ENCODE assay signal across 1 cellular context in genomic region chr18:23341383-23341782, GRCh38.
TF ChIP-seq lines count a peak whose summit lies in the region.

No MANE protein-coding gene starts in this region.

TF ChIP-seq in GM23338, 12 proteins besides CTCF, POLR2A, EP300 and RAD21 (continued from another document):
- TF ChIP-seq REST (IDR thresholded peaks at IDR 0.05; ENCODE audit: unreplicated experiment) = no peak
- TF ChIP-seq POLR2AphosphoS5 (IDR thresholded peaks at IDR 0.05; ENCODE audit: low read depth) = no peak
- TF ChIP-seq, protein P1, sequence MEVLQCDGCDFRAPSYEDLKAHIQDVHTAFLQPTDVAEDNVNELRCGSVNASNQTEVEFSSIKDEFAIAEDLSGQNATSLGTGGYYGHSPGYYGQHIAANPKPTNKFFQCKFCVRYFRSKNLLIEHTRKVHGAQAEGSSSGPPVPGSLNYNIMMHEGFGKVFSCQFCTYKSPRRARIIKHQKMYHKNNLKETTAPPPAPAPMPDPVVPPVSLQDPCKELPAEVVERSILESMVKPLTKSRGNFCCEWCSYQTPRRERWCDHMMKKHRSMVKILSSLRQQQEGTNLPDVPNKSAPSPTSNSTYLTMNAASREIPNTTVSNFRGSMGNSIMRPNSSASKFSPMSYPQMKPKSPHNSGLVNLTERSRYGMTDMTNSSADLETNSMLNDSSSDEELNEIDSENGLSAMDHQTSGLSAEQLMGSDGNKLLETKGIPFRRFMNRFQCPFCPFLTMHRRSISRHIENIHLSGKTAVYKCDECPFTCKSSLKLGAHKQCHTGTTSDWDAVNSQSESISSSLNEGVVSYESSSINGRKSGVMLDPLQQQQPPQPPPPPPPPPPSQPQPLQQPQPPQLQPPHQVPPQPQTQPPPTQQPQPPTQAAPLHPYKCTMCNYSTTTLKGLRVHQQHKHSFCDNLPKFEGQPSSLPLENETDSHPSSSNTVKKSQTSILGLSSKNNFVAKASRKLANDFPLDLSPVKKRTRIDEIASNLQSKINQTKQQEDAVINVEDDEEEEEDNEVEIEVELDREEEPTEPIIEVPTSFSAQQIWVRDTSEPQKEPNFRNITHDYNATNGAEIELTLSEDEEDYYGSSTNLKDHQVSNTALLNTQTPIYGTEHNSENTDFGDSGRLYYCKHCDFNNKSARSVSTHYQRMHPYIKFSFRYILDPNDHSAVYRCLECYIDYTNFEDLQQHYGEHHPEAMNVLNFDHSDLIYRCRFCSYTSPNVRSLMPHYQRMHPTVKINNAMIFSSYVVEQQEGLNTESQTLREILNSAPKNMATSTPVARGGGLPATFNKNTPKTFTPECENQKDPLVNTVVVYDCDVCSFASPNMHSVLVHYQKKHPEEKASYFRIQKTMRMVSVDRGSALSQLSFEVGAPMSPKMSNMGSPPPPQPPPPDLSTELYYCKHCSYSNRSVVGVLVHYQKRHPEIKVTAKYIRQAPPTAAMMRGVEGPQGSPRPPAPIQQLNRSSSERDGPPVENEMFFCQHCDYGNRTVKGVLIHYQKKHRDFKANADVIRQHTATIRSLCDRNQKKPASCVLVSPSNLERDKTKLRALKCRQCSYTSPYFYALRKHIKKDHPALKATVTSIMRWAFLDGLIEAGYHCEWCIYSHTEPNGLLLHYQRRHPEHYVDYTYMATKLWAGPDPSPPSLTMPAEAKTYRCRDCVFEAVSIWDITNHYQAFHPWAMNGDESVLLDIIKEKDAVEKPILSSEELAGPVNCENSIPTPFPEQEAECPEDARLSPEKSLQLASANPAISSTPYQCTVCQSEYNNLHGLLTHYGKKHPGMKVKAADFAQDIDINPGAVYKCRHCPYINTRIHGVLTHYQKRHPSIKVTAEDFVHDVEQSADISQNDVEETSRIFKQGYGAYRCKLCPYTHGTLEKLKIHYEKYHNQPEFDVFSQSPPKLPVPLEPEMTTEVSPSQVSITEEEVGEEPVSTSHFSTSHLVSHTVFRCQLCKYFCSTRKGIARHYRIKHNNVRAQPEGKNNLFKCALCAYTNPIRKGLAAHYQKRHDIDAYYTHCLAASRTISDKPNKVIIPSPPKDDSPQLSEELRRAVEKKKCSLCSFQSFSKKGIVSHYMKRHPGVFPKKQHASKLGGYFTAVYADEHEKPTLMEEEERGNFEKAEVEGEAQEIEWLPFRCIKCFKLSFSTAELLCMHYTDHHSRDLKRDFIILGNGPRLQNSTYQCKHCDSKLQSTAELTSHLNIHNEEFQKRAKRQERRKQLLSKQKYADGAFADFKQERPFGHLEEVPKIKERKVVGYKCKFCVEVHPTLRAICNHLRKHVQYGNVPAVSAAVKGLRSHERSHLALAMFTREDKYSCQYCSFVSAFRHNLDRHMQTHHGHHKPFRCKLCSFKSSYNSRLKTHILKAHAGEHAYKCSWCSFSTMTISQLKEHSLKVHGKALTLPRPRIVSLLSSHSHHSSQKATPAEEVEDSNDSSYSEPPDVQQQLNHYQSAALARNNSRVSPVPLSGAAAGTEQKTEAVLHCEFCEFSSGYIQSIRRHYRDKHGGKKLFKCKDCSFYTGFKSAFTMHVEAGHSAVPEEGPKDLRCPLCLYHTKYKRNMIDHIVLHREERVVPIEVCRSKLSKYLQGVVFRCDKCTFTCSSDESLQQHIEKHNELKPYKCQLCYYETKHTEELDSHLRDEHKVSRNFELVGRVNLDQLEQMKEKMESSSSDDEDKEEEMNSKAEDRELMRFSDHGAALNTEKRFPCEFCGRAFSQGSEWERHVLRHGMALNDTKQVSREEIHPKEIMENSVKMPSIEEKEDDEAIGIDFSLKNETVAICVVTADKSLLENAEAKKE (CRISPR knock-in tag; IDR thresholded peaks at IDR 0.05) = no peak
- TF ChIP-seq EZH2phosphoT487 (IDR thresholded peaks at IDR 0.05; ENCODE audit: unreplicated experiment) = no peak
- TF ChIP-seq ETS1 (IDR thresholded peaks at IDR 0.05) = no peak
- TF ChIP-seq EZH2 (IDR thresholded peaks at IDR 0.05; ENCODE audit: low read depth, unreplicated experiment) = no peak
- TF ChIP-seq ZNF114 (CRISPR knock-in tag; IDR thresholded peaks at IDR 0.05) = no peak
- no peak for TF ChIP-seq CREB1 (CRISPR knock-in tag; IDR thresholded peaks at IDR 0.05; ENCODE audit: low read depth)
TF ChIP-seq in GM23338: peak in this region for 0.
